Comparison of ENCODE assay signal across 19 cellular contexts in the genomic region with DNA sequence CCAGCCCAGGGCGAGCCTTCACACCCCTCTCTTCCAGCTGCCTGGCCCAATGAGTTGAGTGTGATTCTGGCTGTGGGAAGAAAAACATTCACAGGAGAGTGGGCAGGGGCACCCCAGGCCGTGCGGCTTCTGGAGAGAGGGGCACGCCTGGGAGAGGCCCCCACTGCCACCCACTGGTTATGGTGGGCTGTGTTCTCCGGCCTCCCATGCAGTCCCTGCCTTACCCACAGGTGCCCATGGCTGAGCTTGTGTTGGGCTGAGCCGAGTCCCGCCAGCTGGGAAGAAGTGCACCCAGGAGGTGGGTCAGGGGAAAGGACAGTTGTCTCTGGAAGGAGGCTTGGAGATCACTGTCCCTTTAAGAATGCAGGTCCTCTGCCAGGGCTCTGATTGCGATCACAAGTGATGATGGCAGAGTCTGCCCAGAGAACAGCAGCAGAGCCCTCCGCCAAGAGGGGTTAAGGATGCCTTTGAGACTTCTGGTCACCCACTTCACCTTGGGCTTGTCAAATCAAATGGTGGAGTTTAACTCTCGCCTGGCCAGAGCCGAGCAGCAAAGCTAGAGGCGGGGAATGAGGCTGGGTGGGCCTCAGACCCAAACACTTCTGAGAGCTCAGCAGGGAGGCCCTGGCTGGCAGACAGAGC.
DNase-seq lines count a peak whose midpoint lies in the region; ATAC-seq and TF ChIP-seq lines count a peak whose summit lies in the region.
"Had no signal": no experiment of that assay in that cellular context is flagged by ENCODE, and none has a peak within 500 bp of the region (broad histone marks: within the 10 kb centered on the region; RNA-seq: fewer than 3 reads in every experiment).

No MANE protein-coding gene starts in this region.

- H3K36me3 Mint-ChIP-seq in chondrocyte (ENCODE audit: low read depth): peaks cover 2% of the 10 kb centered on the region

- H3K4me1 ChIP-seq in thoracic aorta (ENCODE audit: control insufficient read depth in 1 of 2, low read depth in 2 of 2) (peaks cover 26 to 68% of the 10 kb centered on the region in 2 donors), gastroesophageal sphincter (peaks cover 0 to 7% (median 0%) of the 10 kb centered on the region in 3 donors)

- TF ChIP-seq POLR2A in gastroesophageal sphincter (IDR thresholded peaks at IDR 0.05): no peak

- H3K27me3 Mint-ChIP-seq in chondrocyte (ENCODE audit: low read depth): peaks cover 5% of the 10 kb centered on the region

- H3K27me3 ChIP-seq in H7 (ENCODE audit: control insufficient read depth, insufficient read depth, low read length): no peaks in the 10 kb centered on the region
- no peaks in the 10 kb centered on the region for H3K27me3 ChIP-seq in thoracic aorta (replicated peaks; ENCODE audit: insufficient read depth)
- H3K27me3 ChIP-seq in gastroesophageal sphincter: peaks cover 26% of the 10 kb centered on the region

- H3K4me3 ChIP-seq in H7 (ENCODE audit: insufficient read depth, low read depth, low read length): no peak overlapping the region
- peak overlapping the region; percentile 23 for H3K4me3 ChIP-seq in thoracic aorta
- H3K4me3 ChIP-seq in gastroesophageal sphincter: no peak overlapping the region

- no peaks in the 10 kb centered on the region for H3K36me3 ChIP-seq in H7 (replicated peaks; ENCODE audit: control insufficient read depth, insufficient read depth, low read length)
- no peaks in the 10 kb centered on the region for H3K36me3 ChIP-seq in thoracic aorta
- no peaks in the 10 kb centered on the region for H3K36me3 ChIP-seq in gastroesophageal sphincter

- H3K9me3 ChIP-seq in thoracic aorta (no peaks in the 10 kb centered on the region), gastroesophageal sphincter (no peaks in the 10 kb centered on the region)
- H3K9me3 ChIP-seq: Caco-2 had no signal

- TF ChIP-seq CTCF in chondrocyte (IDR thresholded peaks at IDR 0.05) (no peak), thoracic aorta (IDR thresholded peaks at IDR 0.05) (no peak), gastroesophageal sphincter (IDR thresholded peaks at IDR 0.05) (no peak)

- DNase-seq in Right ventricle myocardium inferior (ENCODE audit: missing footprints): peak; percentile 61
- no peak for DNase-seq in cardiac septum (ENCODE audit: low spot score)
- DNase-seq in H7: peak; percentile 63
- DNase-seq in chondrocyte (ENCODE audit: low spot score): no peak
- DNase-seq in thoracic aorta (ENCODE audit: low spot score): no peak
- DNase-seq in hepatic stellate cell (ENCODE audit: low spot score): no peak
- DNase-seq in NCI-H748 (lab: John Stamatoyannopoulos, UW; ENCODE audit: unreplicated experiment): no peak
- DNase-seq: Caco-2; CD4-positive, alpha-beta T cell; GF-D8; GOT3; NCI-H1048; NCI-H1436; NCI-H1930; NCI-H226; NCI-H524; RPMI8226 had no signal

- intact Hi-C loops in Right ventricle myocardium inferior (cut with DNase I): loop anchor here (2.0 kb wide), 1 partner anchor 19 kb away; no protein-coding TSS in a partner anchor
- intact Hi-C loops in cardiac septum (cut with DNase I): loop anchor here (2.0 kb wide), 1 partner anchor 17 kb away; no protein-coding TSS in a partner anchor

- H3K27ac ChIP-seq in thoracic aorta: peak overlapping the region; percentile 25 to 43
- no peak overlapping the region for H3K27ac ChIP-seq in gastroesophageal sphincter
- H3K27ac ChIP-seq: KMS-11 had no signal

- ATAC-seq in Right ventricle myocardium inferior (no peak), thoracic aorta (ENCODE audit: insufficient number of reproducible peaks, low FRiP score, low read depth) (no peak), gastroesophageal sphincter (no peak)

- WGBS in gastroesophageal sphincter (ENCODE audit: low coverage in 1 of 2), 2 donors: 100% methylated on average over 1 to 2 of the region's 12 CpGs

- H3K27ac Mint-ChIP-seq in chondrocyte (ENCODE audit: unreplicated experiment): peak overlapping the region; percentile 2
- H3K27ac Mint-ChIP-seq: CD4-positive, alpha-beta T cell had no signal

- H3K4me1 Mint-ChIP-seq in chondrocyte (ENCODE audit: low read depth): peaks cover 13% of the 10 kb centered on the region

- TF ChIP-seq EP300 in gastroesophageal sphincter (IDR thresholded peaks at IDR 0.05): no peak

- no peaks in the 10 kb centered on the region for H3K9me3 Mint-ChIP-seq in chondrocyte (ENCODE audit: low read depth)
- H3K9me3 Mint-ChIP-seq: CD4-positive, alpha-beta T cell had no signal

- no peak overlapping the region for H3K4me3 Mint-ChIP-seq in chondrocyte (ENCODE audit: unreplicated experiment)
- H3K4me3 Mint-ChIP-seq: CD4-positive, alpha-beta T cell had no signal

Comparison
In these comparisons a context has a peak if more than half of its experiments do, and no peak if none do; other contexts are left out.
1. DNase-seq: peak in Right ventricle myocardium inferior (single experiment) and H7 (single experiment); none in cardiac septum (single experiment), chondrocyte (single experiment), thoracic aorta (single experiment), hepatic stellate cell (single experiment) and NCI-H748 (single experiment).
2. H3K27ac ChIP-seq: peak in thoracic aorta (2 of 2); none in gastroesophageal sphincter (0 of 4).